ENCODE assay signal across 8 cellular contexts in the genomic region with DNA sequence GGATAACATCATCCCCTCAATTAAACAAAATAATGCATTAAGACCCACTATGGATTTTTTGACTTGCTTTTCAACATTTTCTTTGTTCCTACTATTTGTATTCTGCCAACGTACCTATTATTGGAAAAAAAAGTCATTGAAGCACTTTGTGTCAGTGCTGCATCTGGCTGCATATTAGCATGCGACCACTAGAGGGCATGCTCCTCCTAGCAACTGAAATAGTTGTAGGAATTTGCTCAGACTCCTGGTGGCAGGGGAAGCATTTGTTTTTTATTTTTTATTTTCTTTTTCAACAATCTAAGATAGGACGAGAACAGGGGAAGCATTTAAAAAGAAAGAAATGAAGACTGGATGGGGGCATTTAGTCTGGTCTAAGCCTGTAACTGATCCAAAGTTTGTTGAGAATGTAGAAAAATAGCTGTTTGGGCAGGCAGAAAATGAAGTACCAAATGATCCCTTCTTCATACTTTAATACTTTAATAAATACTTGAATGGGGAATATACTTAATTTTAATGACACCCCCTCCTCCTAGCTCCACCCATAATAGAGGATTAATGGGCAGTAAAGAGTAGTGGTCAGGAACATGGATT. TPM values are rescaled to one million over a fixed set of nuclear protein-coding genes. Genes with fewer than 3 reads are reported as not detected.
DNase-seq lines count a peak whose midpoint lies in the region; ATAC-seq and TF ChIP-seq lines count a peak whose summit lies in the region.

No MANE protein-coding gene starts in this region.

- H3K4me1 ChIP-seq in NT2/D1 (ENCODE audit: insufficient read depth, insufficient read length), result no peaks in the 10 kb centered on the region

- H3K9me3 Mint-ChIP-seq in Calu3 (ENCODE audit: low read depth, unreplicated experiment), result peaks cover 5% of the 10 kb centered on the region
- no peaks in the 10 kb centered on the region for H3K9me3 Mint-ChIP-seq in activated CD8-positive, alpha-beta memory T cell treated with anti-CD3 and anti-CD28 coated beads, Interleukin-2, amount 10 ng/mL, durations not matched to agents 7 days and 5 days (ENCODE audit: low read depth)
- H3K9me3 Mint-ChIP-seq in endothelial cell (ENCODE audit: unreplicated experiment), result no peaks in the 10 kb centered on the region

- H3K9ac ChIP-seq in NT2/D1 (ENCODE audit: insufficient read length, low read depth), result no peak overlapping the region

- peak; percentile 65 for ATAC-seq in HG03342 (IDR thresholded peaks at IDR 0.05; ENCODE audit: unreplicated experiment)
- ATAC-seq in activated CD8-positive, alpha-beta memory T cell treated with anti-CD3 and anti-CD28 coated beads, Interleukin-2, amount 10 ng/mL, durations not matched to agents 7 days and 5 days, result peak; percentile 70
- no peak for ATAC-seq in HG03280 (IDR thresholded peaks at IDR 0.05; ENCODE audit: unreplicated experiment)

- H3K4me1 Mint-ChIP-seq in Calu3 (ENCODE audit: low read depth, unreplicated experiment), result no peaks in the 10 kb centered on the region
- H3K4me1 Mint-ChIP-seq in activated CD8-positive, alpha-beta memory T cell treated with anti-CD3 and anti-CD28 coated beads, Interleukin-2, amount 10 ng/mL, durations not matched to agents 7 days and 5 days, result peaks cover 6% of the 10 kb centered on the region
- H3K4me1 Mint-ChIP-seq in endothelial cell (ENCODE audit: unreplicated experiment), result no peaks in the 10 kb centered on the region

- H3K9me3 ChIP-seq in NT2/D1 (ENCODE audit: insufficient read depth, low read length), result peaks cover 11% of the 10 kb centered on the region

- H3K27me3 Mint-ChIP-seq in Calu3 (ENCODE audit: unreplicated experiment) (no peaks in the 10 kb centered on the region), endothelial cell (ENCODE audit: unreplicated experiment) (peaks cover 2% of the 10 kb centered on the region)
- no peaks in the 10 kb centered on the region for H3K27me3 Mint-ChIP-seq in activated CD8-positive, alpha-beta memory T cell treated with anti-CD3 and anti-CD28 coated beads, Interleukin-2, amount 10 ng/mL, durations not matched to agents 7 days and 5 days

- no peaks in the 10 kb centered on the region for H3K36me3 ChIP-seq in NT2/D1 (ENCODE audit: insufficient read depth, insufficient read length, low read length)

- no TSS peak for BruUV-seq in Calu3 (replicated peaks; lab: Mats Ljungman, UMichigan)

- CTCF ChIA-PET in Calu3 (lab: Charles Lee), result interaction anchor here (0.6 to 1.1 kb wide), 2 partner anchors 38 to 122 kb away, joined by 4 to 6 read pairs; no protein-coding TSS in a partner anchor
- CTCF ChIA-PET in activated CD8-positive, alpha-beta memory T cell treated with anti-CD3 and anti-CD28 coated beads, Interleukin-2, amount 10 ng/mL, durations not matched to agents 7 days and 5 days (lab: Charles Lee), result interaction anchor here (0.6 to 3.1 kb wide), 21 partner anchors 10 to 462 kb away, joined by 3 to 19 read pairs (median 4); no protein-coding TSS in a partner anchor

- intact Hi-C loops in Calu3 (cut with micrococcal nuclease; ENCODE audit: unreplicated experiment), result loop anchor here (1.0 to 2.0 kb wide), 2 partner anchors 71 to 128 kb away; no protein-coding TSS in a partner anchor

- no peak overlapping the region for H3K4me3 ChIP-seq in NT2/D1 (ENCODE audit: insufficient read length, low read depth)

- DNase-seq in Calu3 (peak; percentile 77), NT2/D1 (ENCODE audit: low read depth, low spot score) (peak; percentile 95), endothelial cell (ENCODE audit: low spot score) (peak; percentile 76), middle frontal gyrus (ENCODE audit: extremely low spot score, low spot score) (peak; percentile 53)
- peak; percentile 88 for DNase-seq in activated CD8-positive, alpha-beta memory T cell treated with anti-CD3 and anti-CD28 coated beads, Interleukin-2, amount 10 ng/mL, durations not matched to agents 7 days and 5 days
- peak; percentile 61 to 63 for DNase-seq in stimulated activated CD8-positive, alpha-beta memory T cell treated with anti-CD3 and anti-CD28 coated beads, Interleukin-2, amount 100 ng/mL, for 1 hour (ENCODE audit: low read depth in 2 of 2)

- H3K27ac Mint-ChIP-seq in Calu3 (ENCODE audit: unreplicated experiment), result no peak overlapping the region
- H3K27ac Mint-ChIP-seq in activated CD8-positive, alpha-beta memory T cell treated with anti-CD3 and anti-CD28 coated beads, Interleukin-2, amount 10 ng/mL, durations not matched to agents 7 days and 5 days, result no peak overlapping the region
- no peak overlapping the region for H3K27ac Mint-ChIP-seq in endothelial cell (ENCODE audit: unreplicated experiment)

- H3K4me3 Mint-ChIP-seq in Calu3 (ENCODE audit: low read depth, unreplicated experiment), result no peak overlapping the region
- H3K4me3 Mint-ChIP-seq in activated CD8-positive, alpha-beta memory T cell treated with anti-CD3 and anti-CD28 coated beads, Interleukin-2, amount 10 ng/mL, durations not matched to agents 7 days and 5 days, result no peak overlapping the region
- H3K4me3 Mint-ChIP-seq in endothelial cell (ENCODE audit: unreplicated experiment), result no peak overlapping the region

- H3K36me3 Mint-ChIP-seq in Calu3 (ENCODE audit: insufficient read depth, unreplicated experiment), result no peaks in the 10 kb centered on the region
- peaks cover 23% of the 10 kb centered on the region for H3K36me3 Mint-ChIP-seq in activated CD8-positive, alpha-beta memory T cell treated with anti-CD3 and anti-CD28 coated beads, Interleukin-2, amount 10 ng/mL, durations not matched to agents 7 days and 5 days
- H3K36me3 Mint-ChIP-seq in endothelial cell (ENCODE audit: low read depth, unreplicated experiment), result peaks cover 4% of the 10 kb centered on the region

- no peaks in the 10 kb centered on the region for H3K27me3 ChIP-seq in NT2/D1 (ENCODE audit: insufficient read depth, insufficient read length)

- TF ChIP-seq CTCF in Calu3 (IDR thresholded peaks at IDR 0.05; ENCODE audit: unreplicated experiment), result peak; percentile 86
- peak; percentile 97 for TF ChIP-seq CTCF in endothelial cell (IDR thresholded peaks at IDR 0.05; ENCODE audit: unreplicated experiment)

RNA-seq across cellular contexts. Expression of a gene that starts 14.5 kb away (rescaled TPM):
- total RNA-seq in Calu3 (2022) (0.47 TPM in 1 of 2 replicates, not detected in the other), endothelial cell (ENCODE audit: unreplicated experiment) (0.82 TPM)
- under 1 TPM; 0.19 to 0.79 TPM for total RNA-seq in activated CD8-positive, alpha-beta memory T cell treated with anti-CD3 and anti-CD28 coated beads, Interleukin-2, amount 10 ng/mL, durations not matched to agents 7 days and 5 days

RNA-seq across cellular contexts. Expression of a gene that starts 26.8 kb away (rescaled TPM):
- total RNA-seq in Calu3 (2022), result 25.1 and 28.4 TPM in 2 replicates
- 10 to 100 TPM; 32.4 to 40.5 TPM for total RNA-seq in activated CD8-positive, alpha-beta memory T cell treated with anti-CD3 and anti-CD28 coated beads, Interleukin-2, amount 10 ng/mL, durations not matched to agents 7 days and 5 days
- total RNA-seq in endothelial cell (ENCODE audit: unreplicated experiment), result 21.7 TPM

RNA-seq across cellular contexts. Expression of a gene that starts 42.7 kb away (rescaled TPM):
- total RNA-seq in Calu3 (2022) (not detected in 2 replicates), endothelial cell (ENCODE audit: unreplicated experiment) (0.49 TPM)
- 10 to 100 TPM in 1 of 2 experiments, 1 to 10 TPM in 1; 9.3 to 10.7 TPM for total RNA-seq in activated CD8-positive, alpha-beta memory T cell treated with anti-CD3 and anti-CD28 coated beads, Interleukin-2, amount 10 ng/mL, durations not matched to agents 7 days and 5 days

RNA-seq across cellular contexts. Expression of a gene that starts 47.9 kb away (rescaled TPM):
- total RNA-seq in Calu3 (2022), result not detected in 2 replicates
- not detected for total RNA-seq in activated CD8-positive, alpha-beta memory T cell treated with anti-CD3 and anti-CD28 coated beads, Interleukin-2, amount 10 ng/mL, durations not matched to agents 7 days and 5 days
- total RNA-seq in endothelial cell (ENCODE audit: unreplicated experiment), result not detected
